Comparison of ENCODE assay signal across 15 cellular contexts in the genomic region with DNA sequence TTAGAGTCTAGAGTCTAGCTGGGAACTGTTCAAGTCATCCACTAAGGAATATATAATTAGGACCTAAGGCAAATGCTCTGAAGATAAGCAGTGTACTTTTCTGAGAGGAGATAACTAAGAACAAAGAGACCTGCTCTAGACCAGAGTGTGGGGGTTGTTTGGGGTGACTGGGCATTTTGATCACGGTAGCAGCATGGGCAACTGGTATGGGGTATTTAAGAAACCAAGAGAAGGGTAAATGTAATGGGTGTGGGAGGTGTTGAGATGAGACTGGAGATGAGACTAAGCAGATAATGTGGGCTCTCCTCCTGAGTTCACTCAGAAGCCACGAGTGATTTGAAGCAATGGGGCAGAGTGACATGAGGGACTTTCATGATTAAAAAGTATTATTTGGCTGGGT.
"Had no signal": no experiment of that assay in that cellular context is flagged by ENCODE, and none has a peak within 500 bp of the region (broad histone marks: within the 10 kb centered on the region; RNA-seq: fewer than 3 reads in every experiment).

No MANE protein-coding gene starts in this region.

- H3K4me3 Mint-ChIP-seq: naive thymus-derived CD8-positive, alpha-beta T cell; neural crest cell; stimulated activated effector memory CD8-positive, alpha-beta T cell treated with anti-CD3 and anti-CD28 coated beads, Interleukin-12 subunit alpha, Interleukin-12 subunit beta, amount 100 ng/mL, for 72 hours had no signal

- H3K9me3 Mint-ChIP-seq: naive thymus-derived CD8-positive, alpha-beta T cell; neural crest cell; stimulated activated effector memory CD8-positive, alpha-beta T cell treated with anti-CD3 and anti-CD28 coated beads, Interleukin-12 subunit alpha, Interleukin-12 subunit beta, amount 100 ng/mL, for 72 hours had no signal

- H3K4me1 Mint-ChIP-seq: neural crest cell; stimulated activated effector memory CD8-positive, alpha-beta T cell treated with anti-CD3 and anti-CD28 coated beads, Interleukin-12 subunit alpha, Interleukin-12 subunit beta, amount 100 ng/mL, for 72 hours had no signal

- DNase-seq: colonic mucosa; dermis blood vessel endothelial cell; foreskin melanocyte; head of caudate nucleus; mammary epithelial cell; mucosa of descending colon; naive thymus-derived CD8-positive, alpha-beta T cell; posterior cingulate gyrus; sigmoid colon; stimulated activated CD4-positive, alpha-beta T cell treated with anti-CD3 and anti-CD28 coated beads, Interleukin-2, amount 100 ng/mL, for 48 hours; stomach; substantia nigra; transverse colon had no signal

- H3K27ac Mint-ChIP-seq: naive thymus-derived CD8-positive, alpha-beta T cell; stimulated activated effector memory CD8-positive, alpha-beta T cell treated with anti-CD3 and anti-CD28 coated beads, Interleukin-12 subunit alpha, Interleukin-12 subunit beta, amount 100 ng/mL, for 72 hours had no signal

- H3K36me3 Mint-ChIP-seq: stimulated activated effector memory CD8-positive, alpha-beta T cell treated with anti-CD3 and anti-CD28 coated beads, Interleukin-12 subunit alpha, Interleukin-12 subunit beta, amount 100 ng/mL, for 72 hours had no signal
